15 cellular contexts compared by ENCODE assay signal in the genomic region with DNA sequence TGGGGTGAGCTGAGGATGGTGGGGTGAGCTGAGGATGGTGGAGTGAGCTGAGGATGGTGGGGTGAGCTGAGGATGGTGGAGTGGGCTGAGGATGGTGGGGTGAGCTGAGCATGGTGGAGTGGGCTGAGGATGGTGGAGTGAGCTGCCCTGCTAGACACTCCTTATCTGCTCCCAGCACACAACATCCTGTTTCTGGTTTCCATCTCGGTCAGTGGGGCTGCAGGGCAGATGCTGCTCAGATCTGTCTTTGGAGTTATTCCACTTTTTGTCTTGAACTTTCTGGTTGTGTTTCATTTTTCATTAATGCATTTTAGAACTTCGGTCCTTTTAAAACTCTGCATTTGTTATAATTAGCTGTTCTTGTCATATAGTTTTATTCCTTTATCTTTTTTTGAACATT.
DNase-seq lines count a peak whose midpoint lies in the region; ATAC-seq and TF ChIP-seq lines count a peak whose summit lies in the region.
"Had no signal": no experiment of that assay in that cellular context is flagged by ENCODE, and none has a peak within 500 bp of the region (broad histone marks: within the 10 kb centered on the region; RNA-seq: fewer than 3 reads in every experiment).

No MANE protein-coding gene starts in this region.

- no peaks in the 10 kb centered on the region for H3K79me2 ChIP-seq in Loucy (ENCODE audit: insufficient read depth, low read length)

- no peak overlapping the region for H3K4me3 Mint-ChIP-seq in activated naive CD8-positive, alpha-beta T cell
- H3K4me3 Mint-ChIP-seq in activated naive CD8-positive, alpha-beta T cell treated with anti-CD3 and anti-CD28 coated beads for 36 hours, result no peak overlapping the region
- no peak overlapping the region for H3K4me3 Mint-ChIP-seq in natural killer cell treated with Interleukin-12 subunit alpha and Interleukin-12 subunit beta and Interleukin-15 and Interleukin-18, amount 100 ng/mL, for 72 hours

- TF ChIP-seq CTCF in Loucy (conservative IDR thresholded peaks at IDR 0.05; ENCODE audit: low read length), result no peak
- TF ChIP-seq CTCF in omental fat pad (IDR thresholded peaks at IDR 0.05), result no peak

- peaks cover 15% of the 10 kb centered on the region for H3K36me3 Mint-ChIP-seq in activated naive CD8-positive, alpha-beta T cell
- peaks cover 4% of the 10 kb centered on the region for H3K36me3 Mint-ChIP-seq in activated naive CD8-positive, alpha-beta T cell treated with anti-CD3 and anti-CD28 coated beads for 36 hours
- H3K36me3 Mint-ChIP-seq in natural killer cell treated with Interleukin-12 subunit alpha and Interleukin-12 subunit beta and Interleukin-15 and Interleukin-18, amount 100 ng/mL, for 72 hours, result no peaks in the 10 kb centered on the region

- DNase-seq in activated naive CD8-positive, alpha-beta T cell treated with anti-CD3 and anti-CD28 coated beads for 36 hours, result no peak
- DNase-seq in amniotic epithelial cell (ENCODE audit: low read depth) (peak; percentile 46), omental fat pad (ENCODE audit: low spot score) (no peak), D341Med (ENCODE audit: low spot score) (no peak)
- DNase-seq in natural killer cell treated with Interleukin-12 subunit alpha and Interleukin-12 subunit beta and Interleukin-15 and Interleukin-18, amount 100 ng/mL, for 72 hours (ENCODE audit: low spot score), result no peak
- DNase-seq: activated CD4-positive, alpha-beta T cell treated with anti-CD3 and anti-CD28 coated beads for 4 hours; amniotic stem cell; central memory CD4-positive, alpha-beta T cell; DMS153; NCI-H2081; NCI-H526 treated with DMSO at 0.1 percent for 48 hours; Peyer's patch; sigmoid colon had no signal

- H3F3A ChIP-seq in Loucy (ENCODE audit: low read depth), result 0 out of 2 replicates have a peak, but pooled peaks cover 3% of the 10 kb centered on the region

- H3K27me3 ChIP-seq in Loucy (ENCODE audit: insufficient read depth, low read length, poor library complexity, severe bottlenecking), result no peaks in the 10 kb centered on the region
- H3K27me3 ChIP-seq: Peyer's patch, sigmoid colon had no signal

- peak overlapping the region; percentile 84 for H3K4me2 ChIP-seq in Loucy (ENCODE audit: low read depth, low read length, poor library complexity, severe bottlenecking)

- H3K27me3 Mint-ChIP-seq in activated naive CD8-positive, alpha-beta T cell, result no peaks in the 10 kb centered on the region
- no peaks in the 10 kb centered on the region for H3K27me3 Mint-ChIP-seq in activated naive CD8-positive, alpha-beta T cell treated with anti-CD3 and anti-CD28 coated beads for 36 hours
- H3K27me3 Mint-ChIP-seq in natural killer cell treated with Interleukin-12 subunit alpha and Interleukin-12 subunit beta and Interleukin-15 and Interleukin-18, amount 100 ng/mL, for 72 hours, result peaks cover 0 to 2% of the 10 kb centered on the region in 2 donors

- peak overlapping the region; percentile 71 for H3K27ac Mint-ChIP-seq in activated naive CD8-positive, alpha-beta T cell
- H3K27ac Mint-ChIP-seq in activated naive CD8-positive, alpha-beta T cell treated with anti-CD3 and anti-CD28 coated beads for 36 hours, result no peak overlapping the region
- no peak overlapping the region for H3K27ac Mint-ChIP-seq in natural killer cell treated with Interleukin-12 subunit alpha and Interleukin-12 subunit beta and Interleukin-15 and Interleukin-18, amount 100 ng/mL, for 72 hours

- no peaks in the 10 kb centered on the region for H3K9me2 ChIP-seq in Loucy (replicated peaks; ENCODE audit: low read depth, low read length)

- peak overlapping the region; percentile 50 for H3K4me3 ChIP-seq in Loucy (ENCODE audit: low read length, poor library complexity, severe bottlenecking)
- H3K4me3 ChIP-seq: Peyer's patch, sigmoid colon had no signal

- peaks cover 43% of the 10 kb centered on the region for H3K4me1 ChIP-seq in Loucy (ENCODE audit: insufficient read depth, low read length, poor library complexity, severe bottlenecking)
- H3K4me1 ChIP-seq: Peyer's patch, sigmoid colon had no signal

- H3K9me3 Mint-ChIP-seq in activated naive CD8-positive, alpha-beta T cell (ENCODE audit: low read depth), result no peaks in the 10 kb centered on the region
- H3K9me3 Mint-ChIP-seq in activated naive CD8-positive, alpha-beta T cell treated with anti-CD3 and anti-CD28 coated beads for 36 hours, result no peaks in the 10 kb centered on the region
- H3K9me3 Mint-ChIP-seq in natural killer cell treated with Interleukin-12 subunit alpha and Interleukin-12 subunit beta and Interleukin-15 and Interleukin-18, amount 100 ng/mL, for 72 hours, result no peaks in the 10 kb centered on the region

- no peaks in the 10 kb centered on the region for H4K20me1 ChIP-seq in Loucy (ENCODE audit: insufficient read depth, low read length, poor library complexity, severe bottlenecking)

- peak overlapping the region; percentile 67 for H3K9ac ChIP-seq in Loucy (ENCODE audit: low read depth, low read length, poor library complexity, severe bottlenecking)

- ATAC-seq in natural killer cell treated with Interleukin-12 subunit alpha and Interleukin-12 subunit beta and Interleukin-15 and Interleukin-18, amount 100 ng/mL, for 72 hours, result no peak
- no peak for ATAC-seq in omental fat pad (ENCODE audit: low FRiP score)

- H2AFZ ChIP-seq in Loucy (ENCODE audit: low read length), result no peak overlapping the region

- no peaks in the 10 kb centered on the region for H3K9me3 ChIP-seq in Loucy (ENCODE audit: insufficient read depth, low read depth, low read length)
- H3K9me3 ChIP-seq: Peyer's patch, sigmoid colon had no signal

- H3K4me1 Mint-ChIP-seq in activated naive CD8-positive, alpha-beta T cell (ENCODE audit: low read depth), result peaks cover 14% of the 10 kb centered on the region
- no peaks in the 10 kb centered on the region for H3K4me1 Mint-ChIP-seq in activated naive CD8-positive, alpha-beta T cell treated with anti-CD3 and anti-CD28 coated beads for 36 hours
- peaks cover 5 to 23% of the 10 kb centered on the region in 2 donors for H3K4me1 Mint-ChIP-seq in natural killer cell treated with Interleukin-12 subunit alpha and Interleukin-12 subunit beta and Interleukin-15 and Interleukin-18, amount 100 ng/mL, for 72 hours (ENCODE audit: low read depth in 2 of 2)

- H3K36me3 ChIP-seq in Loucy (ENCODE audit: insufficient read depth, low read length), result 0 out of 2 replicates have a peak, but pooled peaks cover 4% of the 10 kb centered on the region
- H3K36me3 ChIP-seq: Peyer's patch, sigmoid colon had no signal
